ENCODE assay signal across 1 cellular context in genomic region chr19:52028027-52028779, GRCh38.
TF ChIP-seq lines count a peak whose summit lies in the region.

Gene ZNF614 (minus strand): TSS chr19:52028379. CDS start chr19:52025745, 2,634 bp downstream.

TF ChIP-seq in HepG2, 621 proteins besides CTCF, POLR2A, EP300 and RAD21 (continued from another document and continues in another):
- TF ChIP-seq IKZF4 (CRISPR knock-in tag; IDR thresholded peaks at IDR 0.05; ENCODE audit: borderline replicate concordance, low read depth, not compliant biosample characterization) (no peak), ATF7-NPFF (CRISPR knock-in tag; IDR thresholded peaks at IDR 0.05; ENCODE audit: low read depth) (peak; percentile 65; the same call in 1 of the 2 replicates), ZFP91 (CRISPR knock-in tag; IDR thresholded peaks at IDR 0.05; ENCODE audit: borderline replicate concordance) (peak; percentile 83; the same call in 1 of the 2 replicates), ZNF329 (CRISPR knock-in tag; IDR thresholded peaks at IDR 0.05; ENCODE audit: low read depth) (no peak), ZNF776 (CRISPR knock-in tag; IDR thresholded peaks at IDR 0.05) (no peak), ZXDC (CRISPR knock-in tag; IDR thresholded peaks at IDR 0.05) (no peak), MEIS1 (CRISPR knock-in tag; IDR thresholded peaks at IDR 0.05; ENCODE audit: borderline replicate concordance) (peak; percentile 81), GATA4 (IDR thresholded peaks at IDR 0.05; ENCODE audit: borderline replicate concordance, low read depth) (no peak; the same call in 1 of the 2 replicates), MLX (CRISPR knock-in tag; IDR thresholded peaks at IDR 0.05) (no peak), FOXO1 (CRISPR knock-in tag; IDR thresholded peaks at IDR 0.05) (peak; percentile 37; the same call in 1 of the 2 replicates), THAP8 (CRISPR knock-in tag; IDR thresholded peaks at IDR 0.05; ENCODE audit: borderline replicate concordance) (no peak), NCOA2 (CRISPR knock-in tag; IDR thresholded peaks at IDR 0.05) (no peak; the same call in 1 of the 2 replicates), FOXO4 (CRISPR knock-in tag; conservative IDR thresholded peaks at IDR 0.05) (peak; percentile 98; the same call in 1 of the 2 replicates), RBFOX2 (IDR thresholded peaks at IDR 0.05; ENCODE audit: low read depth, low read length) (peak; percentile 92), REST (IDR thresholded peaks at IDR 0.05; ENCODE audit: borderline replicate concordance in 1 of 2, low read depth in 1 of 2, low read length in 2 of 2) (no peak; a peak in 1 of 4 replicates), MZF1 (CRISPR knock-in tag; IDR thresholded peaks at IDR 0.05; ENCODE audit: borderline replicate concordance) (no peak), CSRNP2 (CRISPR knock-in tag; conservative IDR thresholded peaks at IDR 0.05; ENCODE audit: low read depth) (no peak), RNF2 (conservative IDR thresholded peaks at IDR 0.05; ENCODE audit: low read depth) (no peak), ZKSCAN8 (CRISPR knock-in tag; IDR thresholded peaks at IDR 0.05; ENCODE audit: borderline replicate concordance) (no peak; the same call in 1 of the 2 replicates), ZBTB33 (CRISPR knock-in tag; IDR thresholded peaks at IDR 0.05) (no peak), ZNF781 (CRISPR knock-in tag; IDR thresholded peaks at IDR 0.05; ENCODE audit: borderline replicate concordance, not compliant biosample characterization) (peak; percentile 30), ZNF614 (CRISPR knock-in tag; IDR thresholded peaks at IDR 0.05; ENCODE audit: borderline replicate concordance) (no peak; the same call in 1 of the 2 replicates), ZSCAN22 (CRISPR knock-in tag; IDR thresholded peaks at IDR 0.05) (no peak), PTBP1 (IDR thresholded peaks at IDR 0.05; ENCODE audit: low read depth, low read length, poor library complexity, severe bottlenecking) (no peak), ZFP90 (CRISPR knock-in tag; IDR thresholded peaks at IDR 0.05; ENCODE audit: borderline replicate concordance) (peak; percentile 84; the same call in 1 of the 2 replicates), ZNF644 (CRISPR knock-in tag; IDR thresholded peaks at IDR 0.05; ENCODE audit: low read depth) (peak; percentile 49; the same call in 1 of the 2 replicates), GFI1 (CRISPR knock-in tag; IDR thresholded peaks at IDR 0.05; ENCODE audit: borderline replicate concordance) (no peak), ZNF138 (CRISPR knock-in tag; IDR thresholded peaks at IDR 0.05; ENCODE audit: low read depth) (peak; percentile 87; the same call in 1 of the 2 replicates), DMTF1 (CRISPR knock-in tag; IDR thresholded peaks at IDR 0.05) (no peak), YEATS2 (CRISPR knock-in tag; IDR thresholded peaks at IDR 0.05; ENCODE audit: borderline replicate concordance) (peak; percentile 91), SUZ12 (IDR thresholded peaks at IDR 0.05; ENCODE audit: low read depth, low read length) (no peak), ZNF556 (CRISPR knock-in tag; IDR thresholded peaks at IDR 0.05; ENCODE audit: borderline replicate concordance) (peak; percentile 96; the same call in 1 of the 2 replicates), ZIK1 (CRISPR knock-in tag; IDR thresholded peaks at IDR 0.05; ENCODE audit: borderline replicate concordance, low read depth) (no peak), ZNF350 (CRISPR knock-in tag; IDR thresholded peaks at IDR 0.05; ENCODE audit: borderline replicate concordance, low read depth) (peak; percentile 86), ZBTB46 (CRISPR knock-in tag; IDR thresholded peaks at IDR 0.05; ENCODE audit: borderline replicate concordance) (no peak)
